Comparison of ENCODE assay signal across 11 cellular contexts in genomic region chr3:127254730-127255129, GRCh38. TPM values are rescaled to one million over a fixed set of nuclear protein-coding genes. Genes with fewer than 3 reads are reported as not detected.
DNase-seq lines count a peak whose midpoint lies in the region; ATAC-seq and TF ChIP-seq lines count a peak whose summit lies in the region.
"Had no signal": no experiment of that assay in that cellular context is flagged by ENCODE, and none has a peak within 500 bp of the region (broad histone marks: within the 10 kb centered on the region; RNA-seq: fewer than 3 reads in every experiment).

No MANE protein-coding gene starts in this region.

- no peaks in the 10 kb centered on the region for H4K20me1 ChIP-seq in Loucy (ENCODE audit: insufficient read depth, low read length, poor library complexity, severe bottlenecking)
- H4K20me1 ChIP-seq: BLaER1 had no signal

- 0 out of 2 replicates have a peak, but pooled peaks cover 4% of the 10 kb centered on the region for H3K9me3 ChIP-seq in Loucy (ENCODE audit: insufficient read depth, low read depth, low read length)
- H3K9me3 ChIP-seq: upper lobe of left lung had no signal

- TF ChIP-seq CTCF in Loucy (conservative IDR thresholded peaks at IDR 0.05; ENCODE audit: low read length), result peak; percentile 57
- TF ChIP-seq CTCF in chondrocyte (IDR thresholded peaks at IDR 0.05), result peak; percentile 59
- TF ChIP-seq CTCF in progenitor cell of endocrine pancreas (IDR thresholded peaks at IDR 0.05; ENCODE audit: unreplicated experiment), result peak; percentile 38

- H3K4me1 Mint-ChIP-seq in chondrocyte (ENCODE audit: low read depth) (no peaks in the 10 kb centered on the region), progenitor cell of endocrine pancreas (ENCODE audit: low read depth) (no peaks in the 10 kb centered on the region)

- H3K9me3 Mint-ChIP-seq in chondrocyte (ENCODE audit: low read depth), result peaks cover 1% of the 10 kb centered on the region
- H3K9me3 Mint-ChIP-seq in progenitor cell of endocrine pancreas (ENCODE audit: low read depth), result peaks cover 4% of the 10 kb centered on the region

- peaks cover 5% of the 10 kb centered on the region for H3K27me3 ChIP-seq in Loucy (ENCODE audit: insufficient read depth, low read length, poor library complexity, severe bottlenecking)
- H3K27me3 ChIP-seq: BLaER1, upper lobe of left lung had no signal

- H3K4me2 ChIP-seq in Loucy (ENCODE audit: low read depth, low read length, poor library complexity, severe bottlenecking), result no peak overlapping the region
- H3K4me2 ChIP-seq: BLaER1 had no signal

- H2AFZ ChIP-seq in Loucy (ENCODE audit: low read length), result no peak overlapping the region

- H3K9ac ChIP-seq in Loucy (ENCODE audit: low read depth, low read length, poor library complexity, severe bottlenecking), result no peak overlapping the region
- H3K9ac ChIP-seq: BLaER1 had no signal

- no peaks in the 10 kb centered on the region for H3K9me2 ChIP-seq in Loucy (replicated peaks; ENCODE audit: low read depth, low read length)

- peaks cover 37% of the 10 kb centered on the region for H3K27me3 Mint-ChIP-seq in chondrocyte (ENCODE audit: low read depth)
- peaks cover 20% of the 10 kb centered on the region for H3K27me3 Mint-ChIP-seq in progenitor cell of endocrine pancreas

- no peaks in the 10 kb centered on the region for H3K36me3 ChIP-seq in Loucy (ENCODE audit: insufficient read depth, low read length)
- H3K36me3 ChIP-seq: BLaER1, upper lobe of left lung had no signal

- H3K4me3 ChIP-seq in Loucy (ENCODE audit: low read length, poor library complexity, severe bottlenecking), result no peak overlapping the region
- H3K4me3 ChIP-seq: BLaER1, upper lobe of left lung had no signal

- H3K79me2 ChIP-seq in Loucy (ENCODE audit: insufficient read depth, low read length), result no peaks in the 10 kb centered on the region

- no peaks in the 10 kb centered on the region for H3K4me1 ChIP-seq in Loucy (ENCODE audit: insufficient read depth, low read length, poor library complexity, severe bottlenecking)
- H3K4me1 ChIP-seq: BLaER1 had no signal

- no peak for ATAC-seq in GM18517 (IDR thresholded peaks at IDR 0.05; ENCODE audit: unreplicated experiment)

- H3K4me3 Mint-ChIP-seq in chondrocyte (ENCODE audit: unreplicated experiment), result no peak overlapping the region
- H3K4me3 Mint-ChIP-seq in progenitor cell of endocrine pancreas (ENCODE audit: low read depth), result no peak overlapping the region

- no peaks in the 10 kb centered on the region for H3F3A ChIP-seq in Loucy (ENCODE audit: low read depth)

- H3K27ac Mint-ChIP-seq in chondrocyte (ENCODE audit: unreplicated experiment) (no peak overlapping the region), progenitor cell of endocrine pancreas (no peak overlapping the region)

- no peaks in the 10 kb centered on the region for H3K36me3 Mint-ChIP-seq in chondrocyte (ENCODE audit: low read depth)
- no peaks in the 10 kb centered on the region for H3K36me3 Mint-ChIP-seq in progenitor cell of endocrine pancreas (ENCODE audit: insufficient read depth)

- DNase-seq in NCI-H1694 (lab: John Stamatoyannopoulos, UW), result peak; percentile 27
- DNase-seq in NCI-H1694 treated with DMSO at 0.1 percent for 48 hours (lab: John Stamatoyannopoulos, UW), result no peak
- DNase-seq in chondrocyte (ENCODE audit: low spot score), result no peak
- no peak for DNase-seq in progenitor cell of endocrine pancreas (ENCODE audit: low spot score, unreplicated experiment)
- DNase-seq in GM19240 (ENCODE audit: insufficient read length, low spot score), result no peak
- DNase-seq in GOT3 (lab: John Stamatoyannopoulos, UW), result no peak
- DNase-seq: NCI-H774, upper lobe of left lung had no signal

RNA-seq across cellular contexts. Expression of gene PRR20G, which starts 33.1 kb away (rescaled TPM):
- total RNA-seq in chondrocyte (not detected in 3 replicates), progenitor cell of endocrine pancreas (not detected in 2 replicates)
- total RNA-seq: upper lobe of left lung had no signal
